Comparison of ENCODE assay signal across 24 cellular contexts in genomic region chr2:8851811-8852560, GRCh38. TPM values are rescaled to one million over a fixed set of nuclear protein-coding genes. Genes with fewer than 3 reads are reported as not detected.
DNase-seq lines count a peak whose midpoint lies in the region; ATAC-seq, FAIRE-seq and TF ChIP-seq lines count a peak whose summit lies in the region.
"Had no signal": no experiment of that assay in that cellular context is flagged by ENCODE, and none has a peak within 500 bp of the region (broad histone marks: within the 10 kb centered on the region; RNA-seq: fewer than 3 reads in every experiment).

No MANE protein-coding gene starts in this region.

- no peak overlapping the region for H3K4me3 ChIP-seq in K562
- H3K4me3 ChIP-seq: lung, psoas muscle, tibial nerve had no signal

- H3K4me3 Mint-ChIP-seq in activated naive CD4-positive, alpha-beta T cell treated with anti-CD3 and anti-CD28 coated beads, Interleukin-2, amount 50 U/mL, for 24 hours = no peak overlapping the region
- H3K4me3 Mint-ChIP-seq in stimulated activated effector memory CD8-positive, alpha-beta T cell treated with anti-CD3 and anti-CD28 coated beads, Interleukin-12 subunit alpha, Interleukin-12 subunit beta, amount 100 ng/mL, for 72 hours = no peak overlapping the region
- H3K4me3 Mint-ChIP-seq: activated naive CD8-positive, alpha-beta T cell; brain; naive thymus-derived CD8-positive, alpha-beta T cell had no signal

- peak; percentile 94 for ATAC-seq in K562
- peak; percentile 19 for ATAC-seq in stimulated activated effector memory CD8-positive, alpha-beta T cell treated with anti-CD3 and anti-CD28 coated beads, Interleukin-12 subunit alpha, Interleukin-12 subunit beta, amount 100 ng/mL, for 72 hours
- no peak for ATAC-seq in GM18870 (IDR thresholded peaks at IDR 0.05; ENCODE audit: unreplicated experiment)
- no peak for ATAC-seq in GM21515 (IDR thresholded peaks at IDR 0.05; ENCODE audit: unreplicated experiment)
- ATAC-seq: naive thymus-derived CD8-positive, alpha-beta T cell; psoas muscle had no signal

- no peak overlapping the region for H3K9ac ChIP-seq in K562 (ENCODE audit: insufficient read depth in 1 of 2, low read depth in 2 of 2, low read length in 2 of 2)

- H3K36me3 Mint-ChIP-seq in activated naive CD4-positive, alpha-beta T cell treated with anti-CD3 and anti-CD28 coated beads, Interleukin-2, amount 50 U/mL, for 24 hours = no peaks in the 10 kb centered on the region
- H3K36me3 Mint-ChIP-seq in stimulated activated effector memory CD8-positive, alpha-beta T cell treated with anti-CD3 and anti-CD28 coated beads, Interleukin-12 subunit alpha, Interleukin-12 subunit beta, amount 100 ng/mL, for 72 hours = no peaks in the 10 kb centered on the region
- H3K36me3 Mint-ChIP-seq: naive thymus-derived CD8-positive, alpha-beta T cell had no signal

- H3K27ac ChIP-seq in K562 (ENCODE audit: extremely low read depth, low read depth, low read length) = no peak overlapping the region
- H3K27ac ChIP-seq: C4-2B, psoas muscle, tibial nerve had no signal

- BruUV-seq in K562 (replicated peaks; lab: Mats Ljungman, UMichigan) = no TSS peak

- CTCF ChIA-PET in K562 (lab: Yijun Ruan, JAX; ENCODE audit: low intra/inter-chr PET ratio) = no interaction called here

- H3K27ac Mint-ChIP-seq in activated naive CD4-positive, alpha-beta T cell treated with anti-CD3 and anti-CD28 coated beads, Interleukin-2, amount 50 U/mL, for 24 hours = peak overlapping the region; percentile 1
- H3K27ac Mint-ChIP-seq in stimulated activated effector memory CD8-positive, alpha-beta T cell treated with anti-CD3 and anti-CD28 coated beads, Interleukin-12 subunit alpha, Interleukin-12 subunit beta, amount 100 ng/mL, for 72 hours = no peak overlapping the region
- H3K27ac Mint-ChIP-seq: activated naive CD8-positive, alpha-beta T cell; naive thymus-derived CD8-positive, alpha-beta T cell had no signal

- TF ChIP-seq POLR2A in K562 (conservative IDR thresholded peaks at IDR 0.05) = no peak

- H3K79me2 ChIP-seq in K562 (ENCODE audit: control insufficient read depth, insufficient read depth, low read length) = no peaks in the 10 kb centered on the region

- H3K36me3 ChIP-seq in K562 (ENCODE audit: control insufficient read depth, insufficient read depth, low read length) = 0 out of 3 replicates have a peak, but pooled peaks cover 4% of the 10 kb centered on the region

- H3K4me1 Mint-ChIP-seq in activated naive CD4-positive, alpha-beta T cell treated with anti-CD3 and anti-CD28 coated beads, Interleukin-2, amount 50 U/mL, for 24 hours = no peaks in the 10 kb centered on the region
- no peaks in the 10 kb centered on the region for H3K4me1 Mint-ChIP-seq in stimulated activated effector memory CD8-positive, alpha-beta T cell treated with anti-CD3 and anti-CD28 coated beads, Interleukin-12 subunit alpha, Interleukin-12 subunit beta, amount 100 ng/mL, for 72 hours

- 12% methylated on average over 10 of the region's 10 CpGs for WGBS in K562 (ENCODE audit: insufficient coverage, low coverage, missing lambda C conversion rate)

- no peaks in the 10 kb centered on the region for H4K20me1 ChIP-seq in K562 (replicated peaks; ENCODE audit: control insufficient read depth, insufficient read depth, low read length)

- H3K4me2 ChIP-seq in K562 (ENCODE audit: insufficient read depth, low read length) = peak overlapping the region; percentile 7; the same call in 1 of the 2 replicates

- H3K9me3 ChIP-seq in K562 (replicated peaks; ENCODE audit: control insufficient read depth, insufficient read depth, low read depth, low read length) = no peaks in the 10 kb centered on the region
- H3K9me3 ChIP-seq: psoas muscle, tibial nerve had no signal

- no peak overlapping the region for H2AFZ ChIP-seq in K562 (ENCODE audit: low read depth, low read length)

- intact Hi-C loops in K562 (cut with micrococcal nuclease) = no loop called here

- no peaks in the 10 kb centered on the region for H3K9me3 Mint-ChIP-seq in activated naive CD4-positive, alpha-beta T cell treated with anti-CD3 and anti-CD28 coated beads, Interleukin-2, amount 50 U/mL, for 24 hours
- no peaks in the 10 kb centered on the region for H3K9me3 Mint-ChIP-seq in stimulated activated effector memory CD8-positive, alpha-beta T cell treated with anti-CD3 and anti-CD28 coated beads, Interleukin-12 subunit alpha, Interleukin-12 subunit beta, amount 100 ng/mL, for 72 hours
- H3K9me3 Mint-ChIP-seq: brain; naive thymus-derived CD8-positive, alpha-beta T cell had no signal

- TF ChIP-seq EP300 in K562 (IDR thresholded peaks at IDR 0.05; ENCODE audit: low read length) = 0 out of 2 replicates have a peak, but pooled peaks have one; percentile 8

- no peaks in the 10 kb centered on the region for H3K27me3 ChIP-seq in K562 (ENCODE audit: control insufficient read depth in 2 of 2, insufficient read depth in 2 of 2, low read length in 2 of 2)
- H3K27me3 ChIP-seq: tibial nerve had no signal

- peak; percentile 93 for FAIRE-seq in K562 (lab: Jason Lieb, UNC)
- FAIRE-seq: A204.1, GM18507 had no signal

- DNase-seq in activated naive CD4-positive, alpha-beta T cell treated with Interleukin-2 at 50 U/mL for 16 hours = no peak
- DNase-seq in K562 (ENCODE audit: extremely low read depth in 1 of 4, low spot score in 3 of 4) (peak; percentile 65 to 87 (median 73)), iPS-NIHi7 (ENCODE audit: extremely low spot score) (peak; percentile 45), KBM-7 (no peak)
- DNase-seq in stimulated activated effector memory CD8-positive, alpha-beta T cell treated with anti-CD3 and anti-CD28 coated beads, Interleukin-12 subunit alpha, Interleukin-12 subunit beta, amount 100 ng/mL, for 72 hours (ENCODE audit: low spot score in 2 of 2) = no peak
- DNase-seq: activated CD4-positive, alpha-beta T cell treated with anti-CD3 and anti-CD28 coated beads, Interleukin-2, amount 50 U/mL, for 1 hour; DMS153; HCEC 1CT; naive thymus-derived CD8-positive, alpha-beta T cell; NCI-H1436; NCI-H446 treated with DMSO at 0.1 percent for 48 hours; psoas muscle; stimulated activated naive CD4-positive, alpha-beta T cell; SW 1271 had no signal

- in situ Hi-C loops in K562 (cut with MboI) = no loop called here
- in situ Hi-C loops in KBM-7 (cut with MboI; ENCODE audit: low pct_unique_long_range_greater_than_20kb, low sequenced_read_pairs) = no loop called here

- peaks cover 0 to 32% of the 10 kb centered on the region in 2 experiments; a peak in 3 of 5 replicates for H3K4me1 ChIP-seq in K562 (replicated peaks in 1 of 2; ENCODE audit: control insufficient read depth in 2 of 2, insufficient read depth in 2 of 2, low read length in 2 of 2)
- H3K4me1 ChIP-seq: psoas muscle, tibial nerve had no signal

- POLR2A ChIA-PET in K562 (lab: Yijun Ruan, JAX) = interaction anchor here (0.7 to 1.8 kb wide), 4 partner anchors 10 to 164 kb away, joined by 3 to 8 read pairs (median 3); no protein-coding TSS in a partner anchor

- no peak for TF ChIP-seq CTCF in K562 (IDR thresholded peaks at IDR 0.05 in 2 of 3, conservative IDR thresholded peaks at IDR 0.05 in 1 of 3; ENCODE audit: insufficient read depth in 2 of 3, low read depth in 1 of 3, low read length in 3 of 3)

- H3K9me1 ChIP-seq in K562 (ENCODE audit: control insufficient read depth, insufficient read depth, low read length) = no peaks in the 10 kb centered on the region

- H3K27me3 Mint-ChIP-seq in activated naive CD4-positive, alpha-beta T cell treated with anti-CD3 and anti-CD28 coated beads, Interleukin-2, amount 50 U/mL, for 24 hours = peaks cover 2% of the 10 kb centered on the region
- H3K27me3 Mint-ChIP-seq: brain had no signal

- TF ChIP-seq RAD21 in K562 (CRISPR knock-in tag; conservative IDR thresholded peaks at IDR 0.05 in 1 of 2, IDR thresholded peaks at IDR 0.05 in 1 of 2) = no peak

TF ChIP-seq in K562, 482 proteins besides CTCF, POLR2A, EP300 and RAD21 (continues in another document):
- TF ChIP-seq ZBTB9 (CRISPR knock-in tag; IDR thresholded peaks at IDR 0.05) (no peak), ZEB2 (IDR thresholded peaks at IDR 0.05) (no peak), NCOA2 (IDR thresholded peaks at IDR 0.05; ENCODE audit: partially characterized antibody in 2 of 2) (no peak)

RNA-seq across cellular contexts. Expression of gene KIDINS220, which starts 14.6 kb away (rescaled TPM):
- total RNA-seq in K562 (2011; cell fraction: chromatin; rRNA removed; ENCODE audit: low replicate concordance) = 91.0 and 238 TPM in 2 replicates
- 47.0 and 55.5 TPM in 2 replicates for total RNA-seq in K562 (2011; cell fraction: nucleolus; rRNA removed)
- 117 and 146 TPM in 2 replicates for total RNA-seq in K562 (2011; cell fraction: nucleoplasm; rRNA removed)
- total RNA-seq in K562 (2014; rRNA removed) (34.5 and 35.6 TPM in 2 replicates), K562 (2014; rRNA removed; fragmentation: Illumina TruSeq; extraction: Trizol) (41.5 and 45.6 TPM in 2 replicates), K562 (2015; rRNA removed; fragmentation: Illumina TruSeq; extraction: Trizol) (44.0 and 46.1 TPM in 2 replicates), K562 (2021) (33.8 and 34.4 TPM in 2 replicates)
- polyA plus RNA-seq in K562 (2011; rRNA removed) (34.0 and 48.0 TPM in 2 replicates), K562 (2014; fragmentation: Illumina TruSeq; extraction: Trizol) (31.0 and 34.1 TPM in 2 replicates), K562 (2014; fragmentation: Nextera tagmentation; extraction: Ambion mirVana) (10 to 100 TPM; 15.2 to 18.2 TPM), K562 (2014; rRNA removed) (25.5 and 28.3 TPM in 2 replicates)
- polyA plus RNA-seq in K562 (2011; cell fraction: cytosol; rRNA removed) = 43.3 and 78.7 TPM in 2 replicates
- polyA plus RNA-seq in K562 (2011; cell fraction: nucleus; rRNA removed) = 50.1 and 51.6 TPM in 2 replicates
- 19.8 and 24.3 TPM in 2 replicates for polyA plus RNA-seq in K562 (2012)
- polyA minus RNA-seq in K562 (2011; rRNA and poly(A)+ RNA removed) = 120 and 125 TPM in 2 replicates
- 32.9 and 46.0 TPM in 2 replicates for polyA minus RNA-seq in K562 (2011; cell fraction: cytosol; rRNA and poly(A)+ RNA removed)
- polyA minus RNA-seq in K562 (2011; cell fraction: nucleus; rRNA and poly(A)+ RNA removed) = 80.1 and 122 TPM in 2 replicates

Comparison
In these comparisons a context has a peak if more than half of its experiments do, and no peak if none do; other contexts are left out.
1. DNase-seq: peak in K562 (4 of 4) and iPS-NIHi7 (single experiment); none in activated naive CD4-positive, alpha-beta T cell treated with Interleukin-2 at 50 U/mL for 16 hours (single experiment), stimulated activated effector memory CD8-positive, alpha-beta T cell treated with anti-CD3 and anti-CD28 coated beads, Interleukin-12 subunit alpha, Interleukin-12 subunit beta, amount 100 ng/mL, for 72 hours (0 of 2) and KBM-7 (single experiment).
2. ATAC-seq: peak in K562 (single experiment) and stimulated activated effector memory CD8-positive, alpha-beta T cell treated with anti-CD3 and anti-CD28 coated beads, Interleukin-12 subunit alpha, Interleukin-12 subunit beta, amount 100 ng/mL, for 72 hours (single experiment); none in GM18870 (single experiment) and GM21515 (single experiment).